Comparison of ENCODE assay signal across 12 cellular contexts in genomic region chr13:32212420-32212819, GRCh38.
DNase-seq lines count a peak whose midpoint lies in the region; ATAC-seq, FAIRE-seq and TF ChIP-seq lines count a peak whose summit lies in the region.
"Had no signal": no experiment of that assay in that cellular context is flagged by ENCODE, and none has a peak within 500 bp of the region (broad histone marks: within the 10 kb centered on the region; RNA-seq: fewer than 3 reads in every experiment).

No MANE protein-coding gene starts in this region.

- no peaks in the 10 kb centered on the region for H3K27me3 ChIP-seq in astrocyte (ENCODE audit: insufficient read depth, low read length)
- H3K27me3 ChIP-seq in right atrium auricular region: no peaks in the 10 kb centered on the region
- no peaks in the 10 kb centered on the region for H3K27me3 ChIP-seq in tibial artery

- no peak for TF ChIP-seq POLR2A in GM18505 (IDR thresholded peaks at IDR 0.05; ENCODE audit: borderline replicate concordance, extremely low read depth, insufficient read depth, insufficient read length)

- intact Hi-C loops in tibial artery (cut with DNase I; ENCODE audit: low total_unique reads): no loop called here

- H3K9ac ChIP-seq in astrocyte (ENCODE audit: low read length): peak overlapping the region; percentile 53

- H3K4me3 Mint-ChIP-seq in astrocyte (ENCODE audit: unreplicated experiment): peak overlapping the region; percentile 0
- H3K4me3 Mint-ChIP-seq: activated CD8-positive, alpha-beta T cell treated with anti-CD3 and anti-CD28 coated beads, Interleukin-2, amount 10 ng/mL, durations not matched to agents 7 days and 5 days; natural killer cell treated with Interleukin-12 subunit alpha and Interleukin-12 subunit beta and Interleukin-15 and Interleukin-18, amount 100 ng/mL, for 72 hours had no signal

- H3K4me2 ChIP-seq in astrocyte (ENCODE audit: low read length): peak overlapping the region; percentile 71

- no peak overlapping the region for H2AFZ ChIP-seq in astrocyte (ENCODE audit: low read depth, low read length)

- no peaks in the 10 kb centered on the region for H3K9me3 Mint-ChIP-seq in astrocyte (ENCODE audit: unreplicated experiment)
- H3K9me3 Mint-ChIP-seq: natural killer cell treated with Interleukin-12 subunit alpha and Interleukin-12 subunit beta and Interleukin-15 and Interleukin-18, amount 100 ng/mL, for 72 hours had no signal

- peaks cover 16% of the 10 kb centered on the region for H3K4me1 ChIP-seq in astrocyte (ENCODE audit: insufficient read depth, low read length)
- H3K4me1 ChIP-seq in right atrium auricular region: peaks cover 0 to 27% of the 10 kb centered on the region in 2 donors
- peaks cover 0 to 46% (median 14%) of the 10 kb centered on the region in 4 donors for H3K4me1 ChIP-seq in tibial artery

- no peaks in the 10 kb centered on the region for H3K27me3 Mint-ChIP-seq in astrocyte (ENCODE audit: low read depth, unreplicated experiment)
- H3K27me3 Mint-ChIP-seq: natural killer cell treated with Interleukin-12 subunit alpha and Interleukin-12 subunit beta and Interleukin-15 and Interleukin-18, amount 100 ng/mL, for 72 hours had no signal

- H4K20me1 ChIP-seq in astrocyte (ENCODE audit: insufficient read depth, low read length): no peaks in the 10 kb centered on the region

- no peak for TF ChIP-seq CTCF in astrocyte (IDR thresholded peaks at IDR 0.05; ENCODE audit: insufficient read depth, low read depth, low read length)
- no peak for TF ChIP-seq CTCF in right atrium auricular region (IDR thresholded peaks at IDR 0.05)
- TF ChIP-seq CTCF in tibial artery (IDR thresholded peaks at IDR 0.05): no peak

- H3K4me1 Mint-ChIP-seq in astrocyte (ENCODE audit: low read depth, unreplicated experiment): peaks cover 32% of the 10 kb centered on the region

- no peaks in the 10 kb centered on the region for H3K79me2 ChIP-seq in astrocyte (ENCODE audit: insufficient read depth, low read length)

- DNase-seq in H4 (ENCODE audit: low spot score): peak; percentile 18
- peak; percentile 91 for DNase-seq in astrocyte (ENCODE audit: low read depth)
- DNase-seq in right atrium auricular region (ENCODE audit: low spot score): no peak
- DNase-seq in tibial artery: no peak
- DNase-seq: activated CD8-positive, alpha-beta T cell treated with anti-CD3 and anti-CD28 coated beads, Interleukin-2, amount 10 ng/mL, durations not matched to agents 7 days and 5 days; cortex of kidney; NCI-H1105 treated with DMSO at 0.1 percent for 48 hours; T1000 had no signal

- H3K27ac ChIP-seq in astrocyte (ENCODE audit: low read depth, low read length) (peak overlapping the region; percentile 78), right atrium auricular region (peak overlapping the region; percentile 63 to 83), tibial artery (peak overlapping the region; percentile 48 to 64)

- FAIRE-seq in astrocyte (lab: Jason Lieb, UNC): no peak

- H3K36me3 Mint-ChIP-seq in astrocyte (ENCODE audit: low read depth, unreplicated experiment): no peaks in the 10 kb centered on the region
- H3K36me3 Mint-ChIP-seq: natural killer cell treated with Interleukin-12 subunit alpha and Interleukin-12 subunit beta and Interleukin-15 and Interleukin-18, amount 100 ng/mL, for 72 hours had no signal

- H3K9me3 ChIP-seq in astrocyte (ENCODE audit: insufficient read depth, low read depth, low read length) (no peaks in the 10 kb centered on the region), right atrium auricular region (no peaks in the 10 kb centered on the region), tibial artery (no peaks in the 10 kb centered on the region)

- H3K4me3 ChIP-seq in astrocyte (ENCODE audit: insufficient read depth, low read depth, low read length): no peak overlapping the region
- H3K4me3 ChIP-seq in right atrium auricular region: no peak overlapping the region
- H3K4me3 ChIP-seq in tibial artery: no peak overlapping the region

- peak overlapping the region; percentile 98 for H3K27ac Mint-ChIP-seq in astrocyte (ENCODE audit: unreplicated experiment)
- H3K27ac Mint-ChIP-seq: activated CD8-positive, alpha-beta T cell treated with anti-CD3 and anti-CD28 coated beads, Interleukin-2, amount 10 ng/mL, durations not matched to agents 7 days and 5 days; natural killer cell treated with Interleukin-12 subunit alpha and Interleukin-12 subunit beta and Interleukin-15 and Interleukin-18, amount 100 ng/mL, for 72 hours had no signal

- ATAC-seq in HG02884 (IDR thresholded peaks at IDR 0.05; ENCODE audit: unreplicated experiment): no peak
- ATAC-seq in HG03175 (IDR thresholded peaks at IDR 0.05; ENCODE audit: unreplicated experiment): no peak
- ATAC-seq in GM18505 (IDR thresholded peaks at IDR 0.05; ENCODE audit: unreplicated experiment): no peak
- ATAC-seq: activated CD8-positive, alpha-beta T cell treated with anti-CD3 and anti-CD28 coated beads, Interleukin-2, amount 10 ng/mL, durations not matched to agents 7 days and 5 days; natural killer cell treated with Interleukin-12 subunit alpha and Interleukin-12 subunit beta and Interleukin-15 and Interleukin-18, amount 100 ng/mL, for 72 hours had no signal

- H3K36me3 ChIP-seq in astrocyte (ENCODE audit: insufficient read depth, low read length) (no peaks in the 10 kb centered on the region), right atrium auricular region (peaks cover 41% of the 10 kb centered on the region), tibial artery (peaks cover 40 to 44% (median 43%) of the 10 kb centered on the region in 3 donors)

Comparison
In these comparisons a context has a peak if more than half of its experiments do, and no peak if none do; other contexts are left out.
1. DNase-seq: peak in H4 (single experiment) and astrocyte (single experiment); none in right atrium auricular region (single experiment) and tibial artery (0 of 2).
2. Peak in every context shown above with its lines, with median percentiles within 50 percentile points of each other: H3K27ac ChIP-seq.